8 cellular contexts compared by ENCODE assay signal in genomic region chr12:70367268-70368141, GRCh38. TPM values are rescaled to one million over a fixed set of nuclear protein-coding genes. Genes with fewer than 3 reads are reported as not detected.
DNase-seq lines count a peak whose midpoint lies in the region; ATAC-seq and TF ChIP-seq lines count a peak whose summit lies in the region.

No MANE protein-coding gene starts in this region.

- H3K4me1 ChIP-seq in right atrium auricular region = peaks cover 0 to 9% of the 10 kb centered on the region in 2 donors

- peaks cover 3% of the 10 kb centered on the region; the same call in 1 of the 2 replicates for H3K27me3 Mint-ChIP-seq in WTC11 (ENCODE audit: low read depth)

- peak overlapping the region; percentile 50 to 66 for H3K27ac ChIP-seq in right atrium auricular region

- DNase-seq in NCI-H510A treated with DMSO at 0.1 percent for 48 hours (lab: John Stamatoyannopoulos, UW) (peak; percentile 47), NCI-H510A (lab: John Stamatoyannopoulos, UW) (no peak), WTC11 (ENCODE audit: low spot score) (no peak), right atrium auricular region (ENCODE audit: low spot score) (no peak), retinal pigment epithelial cell (ENCODE audit: low read depth) (no peak), SK-N-DZ (ENCODE audit: low spot score) (no peak)
- no peak for DNase-seq in stimulated activated naive CD4-positive, alpha-beta T cell treated with Interleukin-2 at 50 U/mL for 16 hours (lab: John Stamatoyannopoulos, UW)

- peaks cover 25% of the 10 kb centered on the region for H3K36me3 Mint-ChIP-seq in WTC11

- CTCF ChIA-PET in WTC11 (lab: Charles Lee) = interaction anchor here (0.7 to 1.3 kb wide), 2 partner anchors 10 to 487 kb away, joined by 3 read pairs; no protein-coding TSS in a partner anchor

- H3K4me3 ChIP-seq in right atrium auricular region (peak overlapping the region; percentile 73 to 86), retinal pigment epithelial cell (ENCODE audit: low read length) (peak overlapping the region; percentile 75)

- H3K4me3 Mint-ChIP-seq in WTC11 = peak overlapping the region; percentile 91

- peak overlapping the region; percentile 72 for H3K27ac Mint-ChIP-seq in WTC11

- H3K36me3 ChIP-seq in right atrium auricular region = no peaks in the 10 kb centered on the region

- no peaks in the 10 kb centered on the region for H3K9me3 ChIP-seq in right atrium auricular region

- ATAC-seq in WTC11 = no peak
- no peak for ATAC-seq in HG03469 (IDR thresholded peaks at IDR 0.05; ENCODE audit: unreplicated experiment)

- no peaks in the 10 kb centered on the region for H3K9me3 Mint-ChIP-seq in WTC11

- H3K4me1 Mint-ChIP-seq in WTC11 = peaks cover 24% of the 10 kb centered on the region

- TF ChIP-seq CTCF in WTC11 (IDR thresholded peaks at IDR 0.05) (no peak), right atrium auricular region (IDR thresholded peaks at IDR 0.05) (no peak), retinal pigment epithelial cell (conservative IDR thresholded peaks at IDR 0.05; ENCODE audit: low read depth, low read length) (no peak)

- POLR2A ChIA-PET in WTC11 (lab: Charles Lee) = interaction anchor here (0.6 kb wide), 1 partner anchor 80 kb away, joined by 3 read pairs; no protein-coding TSS in a partner anchor

- no peaks in the 10 kb centered on the region for H3K27me3 ChIP-seq in right atrium auricular region

TF ChIP-seq in WTC11, 78 proteins besides CTCF, POLR2A, EP300 and RAD21:
- TF ChIP-seq MYBL2 (CRISPR knock-in tag; IDR thresholded peaks at IDR 0.05) = no peak
- 0 out of 2 replicates have a peak, but pooled peaks have one; percentile 42 for TF ChIP-seq ESRRA (CRISPR knock-in tag; IDR thresholded peaks at IDR 0.05; ENCODE audit: borderline replicate concordance)
- TF ChIP-seq JUN (CRISPR knock-in tag; IDR thresholded peaks at IDR 0.05) = no peak
- TF ChIP-seq, protein P1, sequence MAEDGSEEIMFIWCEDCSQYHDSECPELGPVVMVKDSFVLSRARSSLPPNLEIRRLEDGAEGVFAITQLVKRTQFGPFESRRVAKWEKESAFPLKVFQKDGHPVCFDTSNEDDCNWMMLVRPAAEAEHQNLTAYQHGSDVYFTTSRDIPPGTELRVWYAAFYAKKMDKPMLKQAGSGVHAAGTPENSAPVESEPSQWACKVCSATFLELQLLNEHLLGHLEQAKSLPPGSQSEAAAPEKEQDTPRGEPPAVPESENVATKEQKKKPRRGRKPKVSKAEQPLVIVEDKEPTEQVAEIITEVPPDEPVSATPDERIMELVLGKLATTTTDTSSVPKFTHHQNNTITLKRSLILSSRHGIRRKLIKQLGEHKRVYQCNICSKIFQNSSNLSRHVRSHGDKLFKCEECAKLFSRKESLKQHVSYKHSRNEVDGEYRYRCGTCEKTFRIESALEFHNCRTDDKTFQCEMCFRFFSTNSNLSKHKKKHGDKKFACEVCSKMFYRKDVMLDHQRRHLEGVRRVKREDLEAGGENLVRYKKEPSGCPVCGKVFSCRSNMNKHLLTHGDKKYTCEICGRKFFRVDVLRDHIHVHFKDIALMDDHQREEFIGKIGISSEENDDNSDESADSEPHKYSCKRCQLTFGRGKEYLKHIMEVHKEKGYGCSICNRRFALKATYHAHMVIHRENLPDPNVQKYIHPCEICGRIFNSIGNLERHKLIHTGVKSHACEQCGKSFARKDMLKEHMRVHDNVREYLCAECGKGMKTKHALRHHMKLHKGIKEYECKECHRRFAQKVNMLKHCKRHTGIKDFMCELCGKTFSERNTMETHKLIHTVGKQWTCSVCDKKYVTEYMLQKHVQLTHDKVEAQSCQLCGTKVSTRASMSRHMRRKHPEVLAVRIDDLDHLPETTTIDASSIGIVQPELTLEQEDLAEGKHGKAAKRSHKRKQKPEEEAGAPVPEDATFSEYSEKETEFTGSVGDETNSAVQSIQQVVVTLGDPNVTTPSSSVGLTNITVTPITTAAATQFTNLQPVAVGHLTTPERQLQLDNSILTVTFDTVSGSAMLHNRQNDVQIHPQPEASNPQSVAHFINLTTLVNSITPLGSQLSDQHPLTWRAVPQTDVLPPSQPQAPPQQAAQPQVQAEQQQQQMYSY (CRISPR knock-in tag; IDR thresholded peaks at IDR 0.05) = peak; percentile 60
- TF ChIP-seq, protein P2, sequence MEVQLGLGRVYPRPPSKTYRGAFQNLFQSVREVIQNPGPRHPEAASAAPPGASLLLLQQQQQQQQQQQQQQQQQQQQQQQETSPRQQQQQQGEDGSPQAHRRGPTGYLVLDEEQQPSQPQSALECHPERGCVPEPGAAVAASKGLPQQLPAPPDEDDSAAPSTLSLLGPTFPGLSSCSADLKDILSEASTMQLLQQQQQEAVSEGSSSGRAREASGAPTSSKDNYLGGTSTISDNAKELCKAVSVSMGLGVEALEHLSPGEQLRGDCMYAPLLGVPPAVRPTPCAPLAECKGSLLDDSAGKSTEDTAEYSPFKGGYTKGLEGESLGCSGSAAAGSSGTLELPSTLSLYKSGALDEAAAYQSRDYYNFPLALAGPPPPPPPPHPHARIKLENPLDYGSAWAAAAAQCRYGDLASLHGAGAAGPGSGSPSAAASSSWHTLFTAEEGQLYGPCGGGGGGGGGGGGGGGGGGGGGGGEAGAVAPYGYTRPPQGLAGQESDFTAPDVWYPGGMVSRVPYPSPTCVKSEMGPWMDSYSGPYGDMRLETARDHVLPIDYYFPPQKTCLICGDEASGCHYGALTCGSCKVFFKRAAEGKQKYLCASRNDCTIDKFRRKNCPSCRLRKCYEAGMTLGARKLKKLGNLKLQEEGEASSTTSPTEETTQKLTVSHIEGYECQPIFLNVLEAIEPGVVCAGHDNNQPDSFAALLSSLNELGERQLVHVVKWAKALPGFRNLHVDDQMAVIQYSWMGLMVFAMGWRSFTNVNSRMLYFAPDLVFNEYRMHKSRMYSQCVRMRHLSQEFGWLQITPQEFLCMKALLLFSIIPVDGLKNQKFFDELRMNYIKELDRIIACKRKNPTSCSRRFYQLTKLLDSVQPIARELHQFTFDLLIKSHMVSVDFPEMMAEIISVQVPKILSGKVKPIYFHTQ (CRISPR knock-in tag; IDR thresholded peaks at IDR 0.05) = no peak
- no peak for TF ChIP-seq E2F1 (CRISPR knock-in tag; IDR thresholded peaks at IDR 0.05)

RNA-seq across cellular contexts. Expression of gene KCNMB4, which starts 1.4 kb away (rescaled TPM):
- total RNA-seq in WTC11 (2021) (21.5 to 23.3 TPM (median 21.5 TPM) in 3 replicates), right atrium auricular region (1 to 10 TPM; 2.8 to 3.2 TPM)
- polyA plus RNA-seq in SK-N-DZ (2014; cell fraction: cytosol; rRNA removed) = 7.9 and 8.6 TPM in 2 replicates
- polyA plus RNA-seq in SK-N-DZ (2014; cell fraction: nucleus; rRNA removed) = 2.3 and 4.3 TPM in 2 replicates
